ENCODE assay signal across 14 cellular contexts in genomic region chr3:183541738-183542137, GRCh38. TPM values are rescaled to one million over a fixed set of nuclear protein-coding genes. Genes with fewer than 3 reads are reported as not detected.
DNase-seq lines count a peak whose midpoint lies in the region; ATAC-seq and TF ChIP-seq lines count a peak whose summit lies in the region.
"Had no signal": no experiment of that assay in that cellular context is flagged by ENCODE, and none has a peak within 500 bp of the region (broad histone marks: within the 10 kb centered on the region; RNA-seq: fewer than 3 reads in every experiment).

No MANE protein-coding gene starts in this region.

- H3K4me1 ChIP-seq in neural progenitor cell: peaks cover 14% of the 10 kb centered on the region
- H3K4me1 ChIP-seq: A549 had no signal

- H2AFZ ChIP-seq in neural progenitor cell (replicated peaks): peak overlapping the region; percentile 42

- H3K4me1 Mint-ChIP-seq in activated CD4-positive, alpha-beta T cell treated with anti-CD3 and anti-CD28 coated beads for 36 hours: peaks cover 93% of the 10 kb centered on the region
- H3K4me1 Mint-ChIP-seq in activated CD4-positive, alpha-beta memory T cell treated with anti-CD3 and anti-CD28 coated beads for 36 hours (ENCODE audit: low read depth): peaks cover 81% of the 10 kb centered on the region
- H3K4me1 Mint-ChIP-seq in neural progenitor cell (peaks cover 31% of the 10 kb centered on the region), glutamatergic neuron (ENCODE audit: low read depth, unreplicated experiment) (no peaks in the 10 kb centered on the region)

- H3K27me3 ChIP-seq in neural progenitor cell: no peaks in the 10 kb centered on the region
- H3K27me3 ChIP-seq: upper lobe of left lung had no signal

- no peak overlapping the region for H3K4me2 ChIP-seq in neural progenitor cell
- H3K4me2 ChIP-seq: A549, KMS-11 had no signal

- no peaks in the 10 kb centered on the region for H4K20me1 ChIP-seq in neural progenitor cell (ENCODE audit: low read depth)

- H3K9ac ChIP-seq in neural progenitor cell: no peak overlapping the region
- H3K9ac ChIP-seq: KMS-11 had no signal

- no peak overlapping the region for H3K4me3 ChIP-seq in neural progenitor cell
- H3K4me3 ChIP-seq: A549, upper lobe of left lung had no signal

- H3K27ac Mint-ChIP-seq in activated CD4-positive, alpha-beta T cell treated with anti-CD3 and anti-CD28 coated beads for 36 hours: peak overlapping the region; percentile 76
- peak overlapping the region; percentile 30 for H3K27ac Mint-ChIP-seq in activated CD4-positive, alpha-beta memory T cell treated with anti-CD3 and anti-CD28 coated beads for 36 hours
- H3K27ac Mint-ChIP-seq in neural progenitor cell: peak overlapping the region; percentile 83
- no peak overlapping the region for H3K27ac Mint-ChIP-seq in glutamatergic neuron (ENCODE audit: unreplicated experiment)

- peaks cover 8% of the 10 kb centered on the region for H3F3A ChIP-seq in neural progenitor cell (ENCODE audit: low read depth)

- no peaks in the 10 kb centered on the region for H3K27me3 Mint-ChIP-seq in activated CD4-positive, alpha-beta T cell treated with anti-CD3 and anti-CD28 coated beads for 36 hours
- no peaks in the 10 kb centered on the region for H3K27me3 Mint-ChIP-seq in activated CD4-positive, alpha-beta memory T cell treated with anti-CD3 and anti-CD28 coated beads for 36 hours
- H3K27me3 Mint-ChIP-seq in neural progenitor cell (ENCODE audit: insufficient read depth, low read depth) (peaks cover 9% of the 10 kb centered on the region), glutamatergic neuron (ENCODE audit: unreplicated experiment) (peaks cover 7% of the 10 kb centered on the region)

- no peak overlapping the region for H3K4me3 Mint-ChIP-seq in activated CD4-positive, alpha-beta T cell treated with anti-CD3 and anti-CD28 coated beads for 36 hours
- H3K4me3 Mint-ChIP-seq in activated CD4-positive, alpha-beta memory T cell treated with anti-CD3 and anti-CD28 coated beads for 36 hours: no peak overlapping the region
- H3K4me3 Mint-ChIP-seq in neural progenitor cell (no peak overlapping the region), glutamatergic neuron (ENCODE audit: unreplicated experiment) (no peak overlapping the region)

- no peaks in the 10 kb centered on the region for H3K36me3 ChIP-seq in neural progenitor cell
- H3K36me3 ChIP-seq: upper lobe of left lung had no signal

- ATAC-seq in activated CD4-positive, alpha-beta T cell treated with anti-CD3 and anti-CD28 coated beads for 36 hours: peak; percentile 63
- peak; percentile 56 for ATAC-seq in HG03175 (IDR thresholded peaks at IDR 0.05; ENCODE audit: unreplicated experiment)
- no peak for ATAC-seq in HG03354 (IDR thresholded peaks at IDR 0.05; ENCODE audit: poor library complexity, severe bottlenecking, unreplicated experiment)
- ATAC-seq: A549 had no signal

- peaks cover 40% of the 10 kb centered on the region for H3K36me3 Mint-ChIP-seq in activated CD4-positive, alpha-beta T cell treated with anti-CD3 and anti-CD28 coated beads for 36 hours (ENCODE audit: low read depth)
- H3K36me3 Mint-ChIP-seq in activated CD4-positive, alpha-beta memory T cell treated with anti-CD3 and anti-CD28 coated beads for 36 hours: peaks cover 21% of the 10 kb centered on the region
- H3K36me3 Mint-ChIP-seq in neural progenitor cell: no peaks in the 10 kb centered on the region
- no peaks in the 10 kb centered on the region for H3K36me3 Mint-ChIP-seq in glutamatergic neuron (ENCODE audit: unreplicated experiment)

- POLR2A ChIA-PET in activated CD4-positive, alpha-beta T cell treated with anti-CD3 and anti-CD28 coated beads for 36 hours (lab: Charles Lee): interaction anchor here (0.6 to 0.8 kb wide), 3 partner anchors 14 to 95 kb away, joined by 3 to 5 read pairs (median 3); partner anchors contain the start of gene KLHL6
- POLR2A ChIA-PET in activated CD4-positive, alpha-beta memory T cell treated with anti-CD3 and anti-CD28 coated beads for 36 hours (lab: Charles Lee): interaction anchor here (1.5 kb wide), 1 partner anchor 10 kb away, joined by 7 read pairs; no protein-coding TSS in a partner anchor

- no peak for DNase-seq in activated CD4-positive, alpha-beta T cell treated with anti-CD3 and anti-CD28 coated beads for 36 hours
- no peak for DNase-seq in activated CD4-positive, alpha-beta T cell treated with anti-CD3 and anti-CD28 coated beads, Interleukin-2, amount 50 U/mL, for 48 hours
- DNase-seq in activated CD4-positive, alpha-beta memory T cell treated with anti-CD3 and anti-CD28 coated beads for 36 hours: no peak
- DNase-seq in neural progenitor cell (ENCODE audit: low spot score): no peak
- DNase-seq in NCI-H2227 (lab: John Stamatoyannopoulos, UW; ENCODE audit: unreplicated experiment): no peak
- DNase-seq in glutamatergic neuron: no peak
- DNase-seq: nucleus accumbens; stimulated activated CD4-positive, alpha-beta T cell treated with anti-CD3 and anti-CD28 coated beads, Interleukin-4, amount 100 ng/mL, for 4 hours; upper lobe of left lung had no signal

- H3K27ac ChIP-seq in neural progenitor cell: no peak overlapping the region
- H3K27ac ChIP-seq: A549, KMS-11 had no signal

- no peaks in the 10 kb centered on the region for H3K79me2 ChIP-seq in neural progenitor cell (ENCODE audit: low read depth)

- no peaks in the 10 kb centered on the region for H3K9me3 Mint-ChIP-seq in activated CD4-positive, alpha-beta T cell treated with anti-CD3 and anti-CD28 coated beads for 36 hours (ENCODE audit: low read depth)
- no peaks in the 10 kb centered on the region for H3K9me3 Mint-ChIP-seq in activated CD4-positive, alpha-beta memory T cell treated with anti-CD3 and anti-CD28 coated beads for 36 hours
- H3K9me3 Mint-ChIP-seq in neural progenitor cell: no peaks in the 10 kb centered on the region
- peaks cover 1% of the 10 kb centered on the region for H3K9me3 Mint-ChIP-seq in glutamatergic neuron (ENCODE audit: unreplicated experiment)

- TF ChIP-seq CTCF in neural progenitor cell (IDR thresholded peaks at IDR 0.05) (no peak), glutamatergic neuron (IDR thresholded peaks at IDR 0.05; ENCODE audit: partially characterized antibody, unreplicated experiment) (no peak)

- intact Hi-C loops in activated CD4-positive, alpha-beta T cell treated with anti-CD3 and anti-CD28 coated beads for 36 hours (cut with DNase I, micrococcal nuclease): loop anchor here in 1 of 2 experiments (2.0 kb wide), 1 partner anchor 13 kb away; the partner anchor contains the start of gene KLHL6
- intact Hi-C loops in activated CD4-positive, alpha-beta memory T cell treated with anti-CD3 and anti-CD28 coated beads for 36 hours (cut with micrococcal nuclease): loop anchor here (2.0 kb wide), 1 partner anchor 15 kb away; no protein-coding TSS in a partner anchor

- CTCF ChIA-PET in activated CD4-positive, alpha-beta T cell treated with anti-CD3 and anti-CD28 coated beads for 36 hours (lab: Charles Lee): interaction anchor here (0.7 to 1.9 kb wide), 4 partner anchors 10 to 178 kb away, joined by 3 to 6 read pairs (median 4); no protein-coding TSS in a partner anchor
- CTCF ChIA-PET in activated CD4-positive, alpha-beta memory T cell treated with anti-CD3 and anti-CD28 coated beads for 36 hours (lab: Charles Lee): interaction anchor here (0.9 kb wide), 2 partner anchors 48 to 225 kb away, joined by 3 read pairs; no protein-coding TSS in a partner anchor

- no peaks in the 10 kb centered on the region for H3K9me3 ChIP-seq in neural progenitor cell (ENCODE audit: low read depth)
- H3K9me3 ChIP-seq: A549, upper lobe of left lung had no signal

RNA-seq across cellular contexts. Expression of gene KLHL6, which starts 13.8 kb away (rescaled TPM):
- 10 to 100 TPM; 62.8 to 64.7 TPM for total RNA-seq in activated CD4-positive, alpha-beta T cell treated with anti-CD3 and anti-CD28 coated beads for 36 hours
- 10 to 100 TPM; 63.5 to 65.2 TPM for total RNA-seq in activated CD4-positive, alpha-beta memory T cell treated with anti-CD3 and anti-CD28 coated beads for 36 hours
- total RNA-seq in neural progenitor cell (ENCODE audit: low replicate concordance) (0.09 and 0.40 TPM in 2 replicates), glutamatergic neuron (ENCODE audit: unreplicated experiment) (not detected)
- total RNA-seq: RPMI7951 had no signal

Comparison
In these comparisons a context has a peak if more than half of its experiments do, and no peak if none do; other contexts are left out.
1. RNA of gene KLHL6, which starts 13.8 kb away (total RNA-seq): 63.5 to 65.2 TPM in activated CD4-positive, alpha-beta memory T cell treated with anti-CD3 and anti-CD28 coated beads for 36 hours and 62.8 to 64.7 TPM in activated CD4-positive, alpha-beta T cell treated with anti-CD3 and anti-CD28 coated beads for 36 hours; 0.09 to 0.40 TPM in neural progenitor cell and not detected in glutamatergic neuron (single experiment); every median in the first group is over 10 times any median in the second.